23 cellular contexts compared by ENCODE assay signal in genomic region chr5:3994635-3995034, GRCh38.
"Had no signal": no experiment of that assay in that cellular context is flagged by ENCODE, and none has a peak within 500 bp of the region (broad histone marks: within the 10 kb centered on the region; RNA-seq: fewer than 3 reads in every experiment).

No MANE protein-coding gene starts in this region.

- DNase-seq: activated CD4-positive, CD25-positive, alpha-beta regulatory T cell treated with anti-CD3 and anti-CD28 coated beads, Interleukin-2, amount 50 U/mL, for 72 hours; activated CD8-positive, alpha-beta memory T cell treated with anti-CD3 and anti-CD28 coated beads for 24 hours; activated CD8-positive, alpha-beta memory T cell treated with anti-CD3 and anti-CD28 coated beads, Interleukin-2, amount 50 U/mL, for 48 hours; activated effector memory CD4-positive, alpha-beta T cell treated with anti-CD3 and anti-CD28 coated beads, Interleukin-2, amount 50 U/mL, for 16 hours; activated naive CD4-positive, alpha-beta T cell treated with anti-CD3 and anti-CD28 coated beads, Interleukin-2, amount 50 U/mL, for 16 hours; activated T-cell treated with anti-CD3 and anti-CD28 coated beads, Interleukin-2, amount 50 U/mL, for 48 hours; dorsolateral prefrontal cortex; gastrocnemius medialis; head of caudate nucleus; mesendoderm; naive thymus-derived CD8-positive, alpha-beta T cell; ovary; psoas muscle; right lobe of liver; SK-N-SH; stimulated activated CD4-positive, alpha-beta T cell treated with anti-CD3 and anti-CD28 coated beads, Interleukin-4, amount 100 ng/mL, for 24 hours; T-helper 1 cell; T-helper 9 cell; upper lobe of right lung had no signal

- H3K4me1 Mint-ChIP-seq: stimulated activated effector memory CD8-positive, alpha-beta T cell treated with anti-CD3 and anti-CD28 coated beads, Interleukin-12 subunit alpha, Interleukin-12 subunit beta, amount 100 ng/mL, for 72 hours had no signal

- H3K9me3 ChIP-seq: gastrocnemius medialis, ovary, psoas muscle, right lobe of liver, SK-N-SH, upper lobe of right lung had no signal

- H3K4me1 ChIP-seq: gastrocnemius medialis, psoas muscle, right lobe of liver had no signal

- H3K4me2 ChIP-seq: SK-N-SH, smooth muscle cell had no signal

- H3K27me3 ChIP-seq: gastrocnemius medialis, ovary, right lobe of liver, upper lobe of right lung had no signal

- H3K27ac Mint-ChIP-seq: naive thymus-derived CD8-positive, alpha-beta T cell; stimulated activated effector memory CD8-positive, alpha-beta T cell treated with anti-CD3 and anti-CD28 coated beads, Interleukin-12 subunit alpha, Interleukin-12 subunit beta, amount 100 ng/mL, for 72 hours had no signal

- H3K36me3 ChIP-seq: cardiac muscle cell, gastrocnemius medialis, ovary, right lobe of liver, upper lobe of right lung had no signal

- H3K27ac ChIP-seq: cardiac muscle cell, dorsolateral prefrontal cortex, gastrocnemius medialis, ovary, psoas muscle, right lobe of liver, upper lobe of right lung, VCaP had no signal

- H3K4me3 ChIP-seq: cardiac muscle cell, dorsolateral prefrontal cortex, gastrocnemius medialis, ovary, psoas muscle, right lobe of liver, smooth muscle cell, upper lobe of right lung had no signal

- H3K36me3 Mint-ChIP-seq: naive thymus-derived CD8-positive, alpha-beta T cell; stimulated activated effector memory CD8-positive, alpha-beta T cell treated with anti-CD3 and anti-CD28 coated beads, Interleukin-12 subunit alpha, Interleukin-12 subunit beta, amount 100 ng/mL, for 72 hours had no signal

- H3K27me3 Mint-ChIP-seq: naive thymus-derived CD8-positive, alpha-beta T cell had no signal

- H3K9me2 ChIP-seq: SK-N-SH had no signal

- ATAC-seq: gastrocnemius medialis; naive thymus-derived CD8-positive, alpha-beta T cell; psoas muscle; right lobe of liver; stimulated activated effector memory CD8-positive, alpha-beta T cell treated with anti-CD3 and anti-CD28 coated beads, Interleukin-12 subunit alpha, Interleukin-12 subunit beta, amount 100 ng/mL, for 72 hours; upper lobe of right lung had no signal

- H3K4me3 Mint-ChIP-seq: naive thymus-derived CD8-positive, alpha-beta T cell; stimulated activated effector memory CD8-positive, alpha-beta T cell treated with anti-CD3 and anti-CD28 coated beads, Interleukin-12 subunit alpha, Interleukin-12 subunit beta, amount 100 ng/mL, for 72 hours had no signal
